1 cellular context compared by ENCODE assay signal in genomic region chr20:18137412-18138265, GRCh38.
TF ChIP-seq lines count a peak whose summit lies in the region.

Gene KAT14 (plus strand): TSS chr20:18137863. CDS start chr20:18142661, 4,798 bp downstream.
Gene PET117 (plus strand): TSS chr20:18137863. CDS start chr20:18137956, 93 bp downstream.

TF ChIP-seq in HepG2, 621 proteins besides CTCF, POLR2A, EP300 and RAD21 (continued from another document and continues in another):
- TF ChIP-seq GMEB2 (CRISPR knock-in tag; IDR thresholded peaks at IDR 0.05; ENCODE audit: low read depth) (peak; percentile 93), PAX8 (CRISPR knock-in tag; IDR thresholded peaks at IDR 0.05; ENCODE audit: borderline replicate concordance) (peak; percentile 86; the same call in 1 of the 2 replicates), THYN1 (CRISPR knock-in tag; IDR thresholded peaks at IDR 0.05; ENCODE audit: borderline replicate concordance, low read depth) (no peak), HNF4G (IDR thresholded peaks at IDR 0.05; ENCODE audit: borderline replicate concordance, low read depth, low read length) (peak; percentile 57; the same call in 1 of the 2 replicates), HNF4G (CRISPR knock-in tag; IDR thresholded peaks at IDR 0.05; ENCODE audit: borderline replicate concordance, low read depth) (peak; percentile 89), ZNF572 (CRISPR knock-in tag; IDR thresholded peaks at IDR 0.05) (no peak; the same call in 1 of the 2 replicates), KDM5A (IDR thresholded peaks at IDR 0.05; ENCODE audit: borderline replicate concordance, low read length) (peak; percentile 89; the same call in 1 of the 2 replicates), BRF2 (CRISPR knock-in tag; IDR thresholded peaks at IDR 0.05) (peak; percentile 91), FOSL2 (CRISPR knock-in tag; IDR thresholded peaks at IDR 0.05) (peak; percentile 75), KDM5B (CRISPR knock-in tag; IDR thresholded peaks at IDR 0.05; ENCODE audit: borderline replicate concordance) (peak; percentile 100), ZSCAN20 (CRISPR knock-in tag; IDR thresholded peaks at IDR 0.05; ENCODE audit: borderline replicate concordance) (peak; percentile 99; the same call in 1 of the 2 replicates), NCOR1 (IDR thresholded peaks at IDR 0.05; ENCODE audit: borderline replicate concordance, low read length) (peak; percentile 35; the same call in 1 of the 2 replicates), PPARG (CRISPR knock-in tag; conservative IDR thresholded peaks at IDR 0.05) (peak; percentile 80), HMG20B (CRISPR knock-in tag; conservative IDR thresholded peaks at IDR 0.05) (peak; percentile 58; the same call in 1 of the 2 replicates), ATF1 (CRISPR knock-in tag; IDR thresholded peaks at IDR 0.05) (no peak), GFI1 (CRISPR knock-in tag; IDR thresholded peaks at IDR 0.05; ENCODE audit: borderline replicate concordance) (peak; percentile 89; the same call in 1 of the 2 replicates), ZNF264 (CRISPR knock-in tag; IDR thresholded peaks at IDR 0.05) (peak; percentile 97), PBX3 (CRISPR knock-in tag; IDR thresholded peaks at IDR 0.05; ENCODE audit: borderline replicate concordance) (peak; percentile 95), FLYWCH1 (CRISPR knock-in tag; IDR thresholded peaks at IDR 0.05) (peak; percentile 99), SOX6 (IDR thresholded peaks at IDR 0.05) (no peak), SOX6 (CRISPR knock-in tag; IDR thresholded peaks at IDR 0.05) (peak; percentile 78), KLF13 (CRISPR knock-in tag; IDR thresholded peaks at IDR 0.05) (peak; percentile 93; the same call in 1 of the 2 replicates), NFYC (CRISPR knock-in tag; IDR thresholded peaks at IDR 0.05) (peak; percentile 43; the same call in 1 of the 2 replicates), ZSCAN5A (CRISPR knock-in tag; IDR thresholded peaks at IDR 0.05; ENCODE audit: borderline replicate concordance) (peak; percentile 75; the same call in 1 of the 2 replicates), ZNF256 (CRISPR knock-in tag; conservative IDR thresholded peaks at IDR 0.05) (peak; percentile 99), ZNF589 (CRISPR knock-in tag; conservative IDR thresholded peaks at IDR 0.05) (peak; percentile 97), MED8 (CRISPR knock-in tag; IDR thresholded peaks at IDR 0.05; ENCODE audit: insufficient replicate concordance) (peak; percentile 97), PTBP1 (IDR thresholded peaks at IDR 0.05; ENCODE audit: low read depth, low read length, poor library complexity, severe bottlenecking) (peak; percentile 23), MAFK (conservative IDR thresholded peaks at IDR 0.05 in 1 of 2, IDR thresholded peaks at IDR 0.05 in 1 of 2; ENCODE audit: low read length in 2 of 2) (peak in 1 of 2 experiments; percentile 0; a peak in 2 of 4 replicates), ZNF180 (CRISPR knock-in tag; IDR thresholded peaks at IDR 0.05; ENCODE audit: borderline replicate concordance, low read depth) (peak; percentile 95; the same call in 1 of the 2 replicates), ETS1 (CRISPR knock-in tag; IDR thresholded peaks at IDR 0.05) (peak; percentile 99), AHR (CRISPR knock-in tag; IDR thresholded peaks at IDR 0.05) (peak; percentile 98), MAZ (IDR thresholded peaks at IDR 0.05; ENCODE audit: borderline replicate concordance, low read depth, low read length) (no peak), MAZ (CRISPR knock-in tag; IDR thresholded peaks at IDR 0.05; ENCODE audit: low read depth) (peak; percentile 95), POLR2AphosphoS2 (IDR thresholded peaks at IDR 0.05; ENCODE audit: low read depth, low read length) (peak; percentile 99), ZBTB4 (CRISPR knock-in tag; IDR thresholded peaks at IDR 0.05; ENCODE audit: borderline replicate concordance) (peak; percentile 83), MTF1 (CRISPR knock-in tag; IDR thresholded peaks at IDR 0.05) (peak; percentile 98), ZNF549 (CRISPR knock-in tag; IDR thresholded peaks at IDR 0.05) (peak; percentile 86; the same call in 1 of the 2 replicates), REST (IDR thresholded peaks at IDR 0.05; ENCODE audit: borderline replicate concordance in 1 of 2, low read depth in 1 of 2, low read length in 2 of 2) (peak in 1 of 2 experiments; percentile 8; a peak in 1 of 4 replicates), ZNF670 (CRISPR knock-in tag; IDR thresholded peaks at IDR 0.05; ENCODE audit: borderline replicate concordance) (peak; percentile 82; the same call in 1 of the 2 replicates), JUNB (CRISPR knock-in tag; IDR thresholded peaks at IDR 0.05; ENCODE audit: borderline replicate concordance) (no peak), ZNF713 (CRISPR knock-in tag; IDR thresholded peaks at IDR 0.05) (peak; percentile 98; the same call in 1 of the 2 replicates), ZNF10 (CRISPR knock-in tag; IDR thresholded peaks at IDR 0.05; ENCODE audit: borderline replicate concordance, low read depth) (no peak), MED13 (CRISPR knock-in tag; IDR thresholded peaks at IDR 0.05) (peak; percentile 94), CBX2 (IDR thresholded peaks at IDR 0.05; ENCODE audit: low read depth, low read length) (no peak), CBX2 (CRISPR knock-in tag; IDR thresholded peaks at IDR 0.05; ENCODE audit: low read depth) (peak; percentile 95; the same call in 1 of the 2 replicates), SRSF1 (optimal IDR thresholded peaks at IDR 0.05; ENCODE audit: low read depth, low read length) (peak; percentile 86), NFATC3 (CRISPR knock-in tag; IDR thresholded peaks at IDR 0.05) (peak; percentile 97), ATF7 (IDR thresholded peaks at IDR 0.05) (no peak), ATF7 (CRISPR knock-in tag; IDR thresholded peaks at IDR 0.05) (peak; percentile 91), LBX2 (CRISPR knock-in tag; IDR thresholded peaks at IDR 0.05; ENCODE audit: borderline replicate concordance) (peak; percentile 93; the same call in 1 of the 2 replicates), FOXM1 (CRISPR knock-in tag; IDR thresholded peaks at IDR 0.05) (peak; percentile 83), ZNF121 (CRISPR knock-in tag; IDR thresholded peaks at IDR 0.05) (peak; percentile 85; the same call in 1 of the 2 replicates), ZNF136 (CRISPR knock-in tag; IDR thresholded peaks at IDR 0.05; ENCODE audit: low read depth) (peak; percentile 98; the same call in 1 of the 2 replicates), ZNF274 (CRISPR knock-in tag; IDR thresholded peaks at IDR 0.05) (peak; percentile 97), ZNF496 (CRISPR knock-in tag; IDR thresholded peaks at IDR 0.05; ENCODE audit: insufficient replicate concordance) (peak; percentile 37), ERF (CRISPR knock-in tag; IDR thresholded peaks at IDR 0.05) (peak; percentile 99), ZNF83 (CRISPR knock-in tag; IDR thresholded peaks at IDR 0.05; ENCODE audit: borderline replicate concordance) (peak; percentile 96; the same call in 1 of the 2 replicates), ZNF546 (CRISPR knock-in tag; conservative IDR thresholded peaks at IDR 0.05) (peak; percentile 97), ZNF720 (CRISPR knock-in tag; IDR thresholded peaks at IDR 0.05) (peak; percentile 86; the same call in 1 of the 2 replicates)
